21 cellular contexts compared by ENCODE assay signal in genomic region chr15:90222538-90222937, GRCh38. TPM values are rescaled to one million over a fixed set of nuclear protein-coding genes. Genes with fewer than 3 reads are reported as not detected.
DNase-seq lines count a peak whose midpoint lies in the region; ATAC-seq and TF ChIP-seq lines count a peak whose summit lies in the region.
"Had no signal": no experiment of that assay in that cellular context is flagged by ENCODE, and none has a peak within 500 bp of the region (broad histone marks: within the 10 kb centered on the region; RNA-seq: fewer than 3 reads in every experiment).

No MANE protein-coding gene starts in this region.

- H3K36me3 ChIP-seq in Panc1 (ENCODE audit: control insufficient read depth, insufficient read depth, low read length) = peaks cover 32% of the 10 kb centered on the region

- in situ Hi-C loops in Panc1 (cut with HindIII; ENCODE audit: low pct_unique_long_range_greater_than_20kb, low sequenced_read_pairs) = no loop called here

- DNase-seq in Panc1 (ENCODE audit: low read depth, low spot score) = no peak
- peak; percentile 60 for DNase-seq in kidney tubule cell (ENCODE audit: low spot score)
- no peak for DNase-seq in activated CD8-positive, alpha-beta T cell treated with anti-CD3 and anti-CD28 coated beads, Interleukin-2, amount 10 ng/mL, durations not matched to agents 7 days and 5 days
- no peak for DNase-seq in posterior cingulate gyrus
- DNase-seq: BE2C; Calu3; CD4-positive, alpha-beta T cell; COR-L47; DMS53; DMS79 treated with DMSO at 0.1 percent for 48 hours; GF-D8; GOT3; HFFc6 had no signal

- H3K27me3 ChIP-seq in Panc1 (ENCODE audit: control insufficient read depth, insufficient read depth, low read length) = no peaks in the 10 kb centered on the region
- H3K27me3 ChIP-seq: BE2C; BLaER1 treated with 17β-estradiol and CSF1 and Interleukin-3, amounts not matched to agents 10 nM and 100 nM had no signal

- H3K4me1 ChIP-seq in Panc1 (ENCODE audit: control insufficient read depth, insufficient read depth, low read length) = peaks cover 98% of the 10 kb centered on the region
- H3K4me1 ChIP-seq: HAP-1 had no signal

- ATAC-seq in Panc1 = no peak
- ATAC-seq in activated CD8-positive, alpha-beta T cell treated with anti-CD3 and anti-CD28 coated beads, Interleukin-2, amount 10 ng/mL, durations not matched to agents 7 days and 5 days = no peak
- ATAC-seq in HG03378 (IDR thresholded peaks at IDR 0.05; ENCODE audit: unreplicated experiment) = no peak

- H3K4me3 ChIP-seq in Panc1 (ENCODE audit: low read depth in 2 of 2, low read length in 2 of 2) = no peak overlapping the region
- H3K4me3 ChIP-seq: BLaER1 treated with 17β-estradiol and CSF1 and Interleukin-3, amounts not matched to agents 10 nM and 100 nM; HAP-1 had no signal

- no TSS peak for BruUV-seq in Panc1 (replicated peaks; lab: Mats Ljungman, UMichigan)

- H3K27ac ChIP-seq in Panc1 (ENCODE audit: low read length) = peak overlapping the region; percentile 99
- peak overlapping the region; percentile 84; the same call in 1 of the 2 replicates for H3K27ac ChIP-seq in VCaP
- H3K27ac ChIP-seq: BLaER1 treated with 17β-estradiol and CSF1 and Interleukin-3, amounts not matched to agents 10 nM and 100 nM had no signal

- H3K27me3 Mint-ChIP-seq in activated CD8-positive, alpha-beta T cell treated with anti-CD3 and anti-CD28 coated beads, Interleukin-2, amount 10 ng/mL, durations not matched to agents 7 days and 5 days (ENCODE audit: low read depth) = no peaks in the 10 kb centered on the region
- H3K27me3 Mint-ChIP-seq: CD4-positive, alpha-beta T cell had no signal

- CTCF ChIA-PET in Panc1 (lab: Charles Lee) = interaction anchor here (0.7 kb wide), 1 partner anchor 177 kb away, joined by 4 read pairs; no protein-coding TSS in a partner anchor
- CTCF ChIA-PET in activated CD8-positive, alpha-beta T cell treated with anti-CD3 and anti-CD28 coated beads, Interleukin-2, amount 10 ng/mL, durations not matched to agents 7 days and 5 days (lab: Charles Lee) = interaction anchor here (1.3 to 2.9 kb wide), 6 partner anchors 10 to 348 kb away, joined by 4 to 19 read pairs (median 12); partner anchors contain the start of genes CIB1, GDPGP1 and SEMA4B

- H3K4me3 Mint-ChIP-seq in activated CD8-positive, alpha-beta T cell treated with anti-CD3 and anti-CD28 coated beads, Interleukin-2, amount 10 ng/mL, durations not matched to agents 7 days and 5 days = no peak overlapping the region
- H3K4me3 Mint-ChIP-seq: CD14-positive monocyte; CD4-positive, alpha-beta T cell; HFFc6 had no signal

- intact Hi-C loops in Panc1 (cut with micrococcal nuclease; ENCODE audit: unreplicated experiment) = no loop called here
- intact Hi-C loops in posterior cingulate gyrus (cut with DNase I) = no loop called here

- peaks cover 2% of the 10 kb centered on the region for H3K36me3 Mint-ChIP-seq in activated CD8-positive, alpha-beta T cell treated with anti-CD3 and anti-CD28 coated beads, Interleukin-2, amount 10 ng/mL, durations not matched to agents 7 days and 5 days (ENCODE audit: low read depth)

- TF ChIP-seq CTCF in Panc1 (IDR thresholded peaks at IDR 0.05) (no peak), VCaP (conservative IDR thresholded peaks at IDR 0.05) (no peak)

- H3K4me1 Mint-ChIP-seq in activated CD8-positive, alpha-beta T cell treated with anti-CD3 and anti-CD28 coated beads, Interleukin-2, amount 10 ng/mL, durations not matched to agents 7 days and 5 days (ENCODE audit: low read depth) = peaks cover 13% of the 10 kb centered on the region

- POLR2A ChIA-PET in Panc1 (lab: Charles Lee) = no interaction called here
- POLR2A ChIA-PET in activated CD8-positive, alpha-beta T cell treated with anti-CD3 and anti-CD28 coated beads, Interleukin-2, amount 10 ng/mL, durations not matched to agents 7 days and 5 days (lab: Charles Lee) = interaction anchor here (1.0 to 2.1 kb wide), 2 partner anchors 8 to 11 kb away, joined by 3 to 9 read pairs; partner anchors contain the start of genes CIB1 and GDPGP1

- no peaks in the 10 kb centered on the region for H3K9me3 ChIP-seq in Panc1 (ENCODE audit: control insufficient read depth, insufficient read depth, low read depth, low read length)
- H3K9me3 ChIP-seq: BE2C; BLaER1 treated with 17β-estradiol and CSF1 and Interleukin-3, amounts not matched to agents 10 nM and 100 nM; HAP-1 had no signal

- H3K27ac Mint-ChIP-seq in activated CD8-positive, alpha-beta T cell treated with anti-CD3 and anti-CD28 coated beads, Interleukin-2, amount 10 ng/mL, durations not matched to agents 7 days and 5 days = no peak overlapping the region
- H3K27ac Mint-ChIP-seq: CD4-positive, alpha-beta T cell; HFFc6 had no signal

- H3K9me3 Mint-ChIP-seq in activated CD8-positive, alpha-beta T cell treated with anti-CD3 and anti-CD28 coated beads, Interleukin-2, amount 10 ng/mL, durations not matched to agents 7 days and 5 days (ENCODE audit: insufficient read depth) = no peaks in the 10 kb centered on the region
- H3K9me3 Mint-ChIP-seq: CD14-positive monocyte; CD4-positive, alpha-beta T cell; HFFc6 had no signal

RNA-seq across cellular contexts. Expression of gene CIB1, which starts 11.2 kb away (rescaled TPM):
- 193 TPM for total RNA-seq in Panc1 (2021; ENCODE audit: unreplicated experiment)
- 352 TPM for polyA plus RNA-seq in Panc1 (2012; ENCODE audit: insufficient read length)
- total RNA-seq in activated CD8-positive, alpha-beta T cell treated with anti-CD3 and anti-CD28 coated beads, Interleukin-2, amount 10 ng/mL, durations not matched to agents 7 days and 5 days = 100 to 1,000 TPM in 1 of 2 experiments, 10 to 100 TPM in 1; 92.4 to 102 TPM

RNA-seq across cellular contexts. Expression of gene GDPGP1, which starts 11.5 kb away (rescaled TPM):
- total RNA-seq in Panc1 (2021; ENCODE audit: unreplicated experiment) = 22.8 TPM
- polyA plus RNA-seq in Panc1 (2012; ENCODE audit: insufficient read length) = 11.7 TPM
- 10 to 100 TPM; 10.0 to 12.1 TPM for total RNA-seq in activated CD8-positive, alpha-beta T cell treated with anti-CD3 and anti-CD28 coated beads, Interleukin-2, amount 10 ng/mL, durations not matched to agents 7 days and 5 days

RNA-seq across cellular contexts. Expression of gene SEMA4B, which starts 21.4 kb away (rescaled TPM):
- 600 TPM for total RNA-seq in Panc1 (2021; ENCODE audit: unreplicated experiment)
- polyA plus RNA-seq in Panc1 (2012; ENCODE audit: insufficient read length) = 1,018 TPM
- total RNA-seq in activated CD8-positive, alpha-beta T cell treated with anti-CD3 and anti-CD28 coated beads, Interleukin-2, amount 10 ng/mL, durations not matched to agents 7 days and 5 days = 10 to 100 TPM in 1 of 2 experiments, 1 to 10 TPM in 1; 8.6 to 11.2 TPM

RNA-seq across cellular contexts. Expression of gene TTLL13, which starts 26.8 kb away (rescaled TPM):
- 0.39 TPM for total RNA-seq in Panc1 (2021; ENCODE audit: unreplicated experiment)
- polyA plus RNA-seq in Panc1 (2012; ENCODE audit: insufficient read length) = 0.17 TPM
- total RNA-seq in activated CD8-positive, alpha-beta T cell treated with anti-CD3 and anti-CD28 coated beads, Interleukin-2, amount 10 ng/mL, durations not matched to agents 7 days and 5 days = 1 to 10 TPM in 1 of 2 experiments, not detected in 1; 1.3 TPM
- total RNA-seq: A172, A673, G401 had no signal

RNA-seq across cellular contexts. Expression of gene NGRN, which starts 42.9 kb away (rescaled TPM):
- 137 TPM for total RNA-seq in Panc1 (2021; ENCODE audit: unreplicated experiment)
- 85.4 TPM for polyA plus RNA-seq in Panc1 (2012; ENCODE audit: insufficient read length)
- total RNA-seq in activated CD8-positive, alpha-beta T cell treated with anti-CD3 and anti-CD28 coated beads, Interleukin-2, amount 10 ng/mL, durations not matched to agents 7 days and 5 days = 10 to 100 TPM; 29.7 to 29.8 TPM

Comparison
In these comparisons a context has a peak if more than half of its experiments do, and no peak if none do; other contexts are left out.
1. RNA of gene SEMA4B, which starts 21.4 kb away (total RNA-seq): 600 TPM in Panc1 (single experiment); 8.6 to 11.2 TPM in activated CD8-positive, alpha-beta T cell treated with anti-CD3 and anti-CD28 coated beads, Interleukin-2, amount 10 ng/mL, durations not matched to agents 7 days and 5 days; every median in the first group is over 10 times any median in the second.